ENCODE assay signal across 11 cellular contexts in the genomic region with DNA sequence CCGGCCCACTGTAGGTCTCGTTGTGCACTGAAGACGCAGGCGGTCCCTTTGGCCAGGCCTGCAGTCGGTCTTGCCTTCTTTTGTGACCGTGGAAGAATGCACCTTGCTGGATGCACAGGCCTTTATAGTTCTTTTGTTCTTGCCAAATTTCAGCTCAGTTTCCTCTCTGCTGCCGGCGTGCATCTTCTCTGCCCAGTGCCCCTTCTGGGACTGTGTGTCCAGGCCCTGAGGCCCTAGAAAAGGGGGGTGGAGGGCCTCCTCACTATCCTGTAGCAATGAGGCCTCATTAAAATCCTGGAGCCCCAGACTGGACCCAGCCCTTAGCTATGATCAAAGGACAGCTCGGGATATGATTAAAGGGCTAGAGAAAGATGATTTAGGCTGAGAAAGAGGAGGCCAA.
A peak's percentile ranks its signal among the peaks of the same experiment; 100 is the strongest.
DNase-seq lines count a peak whose midpoint lies in the region; FAIRE-seq and TF ChIP-seq lines count a peak whose summit lies in the region.
"Had no signal": no experiment of that assay in that cellular context is flagged by ENCODE, and none has a peak within 500 bp of the region (broad histone marks: within the 10 kb centered on the region; RNA-seq: fewer than 3 reads in every experiment).

No MANE protein-coding gene starts in this region.

- in situ Hi-C loops in GM23248 (cut with MboI), result no loop called here

- no peaks in the 10 kb centered on the region for H3K9me2 ChIP-seq in GM23248 (ENCODE audit: insufficient read depth)

- H3K27ac ChIP-seq in GM23248 (peak overlapping the region; percentile 81), SK-N-MC (0 out of 2 replicates have a peak overlapping the region, but pooled peaks have one; percentile 31), kidney (ENCODE audit: low read depth in 2 of 2, low read length in 2 of 2) (no peak overlapping the region), spleen (peak overlapping the region in 5 of 8 donors; percentile 91 to 95 (median 94)), colonic mucosa (no peak overlapping the region)

- TF ChIP-seq CTCF in kidney (IDR thresholded peaks at IDR 0.05; ENCODE audit: borderline replicate concordance, extremely low read depth, insufficient read depth) (no peak), spleen (IDR thresholded peaks at IDR 0.05 in 8 of 11, conservative IDR thresholded peaks at IDR 0.05 in 3 of 11) (no peak), colonic mucosa (IDR thresholded peaks at IDR 0.05) (no peak)

- H3K79me2 ChIP-seq in GM23248 (ENCODE audit: insufficient read depth), result peaks cover 100% of the 10 kb centered on the region

- H3K4me2 ChIP-seq in GM23248 (ENCODE audit: unreplicated experiment), result peak overlapping the region; percentile 83

- H3K4me1 ChIP-seq in GM23248 (ENCODE audit: insufficient read depth) (peaks cover 49% of the 10 kb centered on the region), kidney (ENCODE audit: control insufficient read depth in 1 of 2, insufficient read depth in 1 of 2, low read depth in 1 of 2, low read length in 2 of 2) (peaks cover 34 to 43% of the 10 kb centered on the region in 2 donors), spleen (peaks cover 44 to 92% (median 76%) of the 10 kb centered on the region in 6 donors), colonic mucosa (peaks cover 34% of the 10 kb centered on the region)

- DNase-seq in GM23248 (no peak), SK-N-MC (ENCODE audit: low read depth, low spot score) (no peak), kidney (peak; percentile 51), spleen (peak; percentile 33), HCEC 1CT (no peak), colonic mucosa (no peak), activated T-cell treated with anti-CD3 and anti-CD28 coated beads for 4 hours (no peak), NCI-H187 (lab: John Stamatoyannopoulos, UW) (no peak)
- DNase-seq: erythroblast, NCI-H1694 treated with DMSO at 0.1 percent for 48 hours had no signal

- 65 to 72% methylated on average over 9 of the region's 9 CpGs for WGBS in GM23248 (ENCODE audit: low coverage in 1 of 2, low lambda C conversion rate in 2 of 2, missing lambda C conversion rate in 2 of 2), 2 experiments
- WGBS in spleen, 5 donors, result 59 to 83% (median 76%) methylated on average over 9 of the region's 9 CpGs

- H3F3A ChIP-seq in GM23248 (ENCODE audit: insufficient read depth), result peaks cover 36% of the 10 kb centered on the region

- H3K4me3 ChIP-seq in GM23248 (no peak overlapping the region), SK-N-MC (no peak overlapping the region), kidney (ENCODE audit: low read length in 2 of 2) (no peak overlapping the region), spleen (no peak overlapping the region), colonic mucosa (no peak overlapping the region)

- FAIRE-seq in kidney (lab: Jason Lieb, UNC), result no peak
- FAIRE-seq: H1 had no signal

- H2AFZ ChIP-seq in GM23248, result no peak overlapping the region

- intact Hi-C loops in kidney (cut with DNase I), result no loop called here
- intact Hi-C loops in spleen (cut with DNase I; ENCODE audit: low total_unique reads), result no loop called here
- intact Hi-C loops in colonic mucosa (cut with DNase I), result no loop called here

- no peak for TF ChIP-seq POLR2A in spleen (IDR thresholded peaks at IDR 0.05)

- H3K27me3 ChIP-seq in GM23248 (replicated peaks; ENCODE audit: insufficient read depth) (no peaks in the 10 kb centered on the region), spleen (replicated peaks in 1 of 7) (no peaks in the 10 kb centered on the region), colonic mucosa (no peaks in the 10 kb centered on the region)

- H3K9me3 ChIP-seq in GM23248 (ENCODE audit: low read depth) (no peaks in the 10 kb centered on the region), SK-N-MC (ENCODE audit: low read depth, low read length) (no peaks in the 10 kb centered on the region), kidney (ENCODE audit: control insufficient read depth in 1 of 2, low read length in 2 of 2) (no peaks in the 10 kb centered on the region), spleen (no peaks in the 10 kb centered on the region), colonic mucosa (no peaks in the 10 kb centered on the region)

- H4K20me1 ChIP-seq in GM23248 (ENCODE audit: insufficient read depth), result no peaks in the 10 kb centered on the region

- H3K36me3 ChIP-seq in GM23248 (ENCODE audit: low read depth) (no peaks in the 10 kb centered on the region), SK-N-MC (ENCODE audit: insufficient read depth, low read length) (no peaks in the 10 kb centered on the region), kidney (ENCODE audit: control insufficient read depth in 1 of 2, insufficient read depth in 2 of 2, low read length in 2 of 2) (no peaks in the 10 kb centered on the region), spleen (no peaks in the 10 kb centered on the region), colonic mucosa (no peaks in the 10 kb centered on the region)

- H3K9ac ChIP-seq in GM23248 (peak overlapping the region; percentile 93; the same call in 1 of the 2 replicates), SK-N-MC (ENCODE audit: insufficient read length) (no peak overlapping the region), kidney (ENCODE audit: low read length in 2 of 2) (no peak overlapping the region), colonic mucosa (ENCODE audit: low read depth in 2 of 2, low read length in 2 of 2) (peak overlapping the region in 1 of 2 donors; percentile 41)

Comparison
In these comparisons a context has a peak if more than half of its experiments do, and no peak if none do; other contexts are left out.
1. DNase-seq: peak in kidney (single experiment) and spleen (single experiment); none in GM23248 (single experiment), SK-N-MC (single experiment), HCEC 1CT (single experiment), colonic mucosa (single experiment), activated T-cell treated with anti-CD3 and anti-CD28 coated beads for 4 hours (single experiment) and NCI-H187 (0 of 2).
2. H3K27ac ChIP-seq: peak in GM23248 (single experiment), SK-N-MC (single experiment) and spleen (5 of 8); none in kidney (0 of 2) and colonic mucosa (single experiment).